Comparison of ENCODE assay signal across 20 cellular contexts in the genomic region with DNA sequence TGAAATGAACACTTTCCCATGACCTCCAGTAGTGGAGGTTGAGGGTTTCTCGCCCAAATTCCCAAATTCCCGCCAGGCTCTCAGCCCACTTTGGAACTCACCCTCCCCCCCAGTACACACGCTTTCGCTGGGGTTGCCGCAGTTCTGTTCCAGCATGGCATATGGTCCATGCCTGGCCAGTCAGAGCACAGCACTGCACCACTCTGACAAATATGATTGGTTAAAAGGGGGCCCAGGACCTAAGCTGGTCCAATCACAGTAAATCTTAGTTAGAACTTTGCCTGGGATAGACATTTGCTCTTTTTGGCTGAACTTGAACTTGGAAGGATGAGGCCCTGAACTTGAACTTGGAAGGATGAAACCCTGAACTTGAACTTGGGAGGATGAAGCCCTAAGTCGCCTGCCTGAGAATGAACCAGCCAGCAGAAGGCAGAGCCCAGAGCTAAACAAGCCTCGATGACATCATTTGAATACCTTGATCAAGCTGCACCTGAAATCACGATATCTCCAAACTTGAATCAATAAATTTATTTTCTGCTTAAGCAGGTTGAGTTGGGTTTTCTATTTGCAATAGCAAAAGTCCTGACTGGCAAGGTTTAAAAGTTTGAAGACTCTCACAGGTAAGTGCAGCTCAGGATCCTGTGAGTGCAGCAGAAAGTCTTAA. TPM values are rescaled to one million over a fixed set of nuclear protein-coding genes. Genes with fewer than 3 reads are reported as not detected.
A peak's percentile ranks its signal among the peaks of the same experiment; 100 is the strongest.
DNase-seq lines count a peak whose midpoint lies in the region; ATAC-seq, FAIRE-seq and TF ChIP-seq lines count a peak whose summit lies in the region.
"Had no signal": no experiment of that assay in that cellular context is flagged by ENCODE, and none has a peak within 500 bp of the region (broad histone marks: within the 10 kb centered on the region; RNA-seq: fewer than 3 reads in every experiment).

No MANE protein-coding gene starts in this region.

- H3K9me3 ChIP-seq in OCI-LY3 (ENCODE audit: insufficient read depth, low read length) (peaks cover 10% of the 10 kb centered on the region; the same call in 1 of the 2 replicates), GM12878 (replicated peaks; ENCODE audit: control insufficient read depth, insufficient read depth, low read length) (peaks cover 4% of the 10 kb centered on the region; the same call in 2 of the 3 replicates)

- H3K9ac ChIP-seq in OCI-LY3 (ENCODE audit: low read length): peak overlapping the region; percentile 46; the same call in 1 of the 2 replicates
- H3K9ac ChIP-seq in GM12878 (ENCODE audit: control insufficient read depth, insufficient read depth, low read length): no peak overlapping the region
- H3K9ac ChIP-seq: parathyroid adenoma had no signal

- H3K4me2 ChIP-seq in OCI-LY3 (ENCODE audit: low read length) (0 out of 2 replicates have a peak overlapping the region, but pooled peaks have one; percentile 46), GM12878 (ENCODE audit: control insufficient read depth, insufficient read depth) (no peak overlapping the region)

- H3K4me3 Mint-ChIP-seq in activated T-cell treated with anti-CD3 and anti-CD28 coated beads, Interleukin-2, amount 50 U/mL, for 72 hours: peak overlapping the region in 1 of 2 donors; percentile 70
- H3K4me3 Mint-ChIP-seq in progenitor cell of endocrine pancreas (ENCODE audit: low read depth): no peak overlapping the region

- POLR2A ChIA-PET in GM12878 (lab: Charles Lee): interaction anchor here (0.7 to 11.6 kb wide), 4 partner anchors 9 to 24 kb away, joined by 3 to 246 read pairs (median 5); partner anchors contain the start of gene RAC2

- BruUV-seq in GM12878 (replicated peaks; lab: Mats Ljungman, UMichigan): no TSS peak

- CTCF ChIA-PET in GM12878 (lab: Yijun Ruan, JAX): interaction anchor here (1.1 to 4.9 kb wide), 9 partner anchors 9 to 85 kb away, joined by 4 to 66 read pairs (median 6); no protein-coding TSS in a partner anchor

- H3K36me3 ChIP-seq in OCI-LY3 (replicated peaks; ENCODE audit: low read depth, low read length) (peaks cover 81% of the 10 kb centered on the region), GM12878 (ENCODE audit: control insufficient read depth in 2 of 2, insufficient read depth in 2 of 2, low read length in 1 of 2) (peaks cover 24 to 39% of the 10 kb centered on the region in 2 experiments)

- H3K27ac ChIP-seq in OCI-LY3 (ENCODE audit: low read length): peak overlapping the region; percentile 97
- peak overlapping the region; percentile 80 for H3K27ac ChIP-seq in GM12878 (ENCODE audit: control insufficient read depth, insufficient read depth)
- H3K27ac ChIP-seq in foreskin keratinocyte: no peak overlapping the region
- H3K27ac ChIP-seq: parathyroid adenoma had no signal

- no peak for TF ChIP-seq RAD21 in GM12878 (IDR thresholded peaks at IDR 0.05; ENCODE audit: insufficient read depth, low read depth, low read length)

- no peak for TF ChIP-seq POLR2A in GM12878 (IDR thresholded peaks at IDR 0.05; ENCODE audit: low read depth, low read length)

- TF ChIP-seq CTCF in OCI-LY3 (IDR thresholded peaks at IDR 0.05; ENCODE audit: low read depth, low read length) (no peak), GM12878 (IDR thresholded peaks at IDR 0.05 in 2 of 3, conservative IDR thresholded peaks at IDR 0.05 in 1 of 3; ENCODE audit: control insufficient read depth in 2 of 3, extremely low read depth in 1 of 3, insufficient read depth in 1 of 3, low read depth in 3 of 3, low read length in 3 of 3) (no peak), progenitor cell of endocrine pancreas (IDR thresholded peaks at IDR 0.05; ENCODE audit: unreplicated experiment) (no peak), foreskin keratinocyte (conservative IDR thresholded peaks at IDR 0.05) (no peak)

- DNase-seq in activated T-cell treated with anti-CD3 and anti-CD28 coated beads, Interleukin-2, amount 50 U/mL, for 72 hours: no peak
- DNase-seq in activated T-cell treated with anti-CD3 and anti-CD28 coated beads, Interleukin-2, amount 50 U/mL, for 1 hour: no peak
- DNase-seq in GM12878 (ENCODE audit: low read depth, low spot score): no peak
- DNase-seq in progenitor cell of endocrine pancreas (ENCODE audit: low spot score, unreplicated experiment): no peak
- DNase-seq in T-helper 9 cell: no peak
- DNase-seq in foreskin keratinocyte: no peak
- DNase-seq: activated CD4-positive, alpha-beta T cell treated with anti-CD3 and anti-CD28 coated beads for 4 hours; activated effector memory CD4-positive, alpha-beta T cell treated with anti-CD3 and anti-CD28 coated beads, Interleukin-2, amount 50 U/mL, for 16 hours; effector CD4-positive, alpha-beta T cell; MV-4-11; NCI-H2081 treated with DMSO at 0.1 percent for 48 hours; RPMI8226; stimulated activated naive CD4-positive, alpha-beta T cell treated with Interleukin-2 at 50 U/mL for 16 hours had no signal

- H3K27me3 ChIP-seq in OCI-LY3 (ENCODE audit: low read depth, low read length) (no peaks in the 10 kb centered on the region), GM12878 (replicated peaks in 1 of 2; ENCODE audit: control insufficient read depth in 2 of 2, insufficient read depth in 2 of 2, low read length in 1 of 2) (no peaks in the 10 kb centered on the region), foreskin keratinocyte (no peaks in the 10 kb centered on the region)

- H2AFZ ChIP-seq in OCI-LY3 (ENCODE audit: low read depth, low read length) (no peak overlapping the region), GM12878 (ENCODE audit: control insufficient read depth, low read depth, low read length) (no peak overlapping the region)
- H2AFZ ChIP-seq: parathyroid adenoma had no signal

- FAIRE-seq in GM12878 (lab: Jason Lieb, UNC): no peak
- FAIRE-seq: H54 had no signal

- H3K9me3 Mint-ChIP-seq in activated T-cell treated with anti-CD3 and anti-CD28 coated beads, Interleukin-2, amount 50 U/mL, for 72 hours: peaks cover 4 to 11% of the 10 kb centered on the region in 2 donors
- no peaks in the 10 kb centered on the region for H3K9me3 Mint-ChIP-seq in progenitor cell of endocrine pancreas (ENCODE audit: low read depth)

- H3K4me1 ChIP-seq in OCI-LY3 (ENCODE audit: low read length): peaks cover 90% of the 10 kb centered on the region
- peaks cover 66% of the 10 kb centered on the region for H3K4me1 ChIP-seq in GM12878 (ENCODE audit: control insufficient read depth, insufficient read depth, low read length)
- H3K4me1 ChIP-seq in foreskin keratinocyte: peaks cover 17% of the 10 kb centered on the region
- H3K4me1 ChIP-seq: parathyroid adenoma had no signal

- H3K4me1 Mint-ChIP-seq in activated T-cell treated with anti-CD3 and anti-CD28 coated beads, Interleukin-2, amount 50 U/mL, for 72 hours (ENCODE audit: low read depth): peaks cover 93% of the 10 kb centered on the region
- H3K4me1 Mint-ChIP-seq in progenitor cell of endocrine pancreas (ENCODE audit: low read depth): no peaks in the 10 kb centered on the region

- no peaks in the 10 kb centered on the region for H3K27me3 Mint-ChIP-seq in activated T-cell treated with anti-CD3 and anti-CD28 coated beads, Interleukin-2, amount 50 U/mL, for 72 hours (ENCODE audit: low read depth)
- peaks cover 6% of the 10 kb centered on the region for H3K27me3 Mint-ChIP-seq in progenitor cell of endocrine pancreas

- ATAC-seq in activated T-cell treated with anti-CD3 and anti-CD28 coated beads, Interleukin-2, amount 50 U/mL, for 72 hours (replicated peaks in 1 of 2): no peak
- ATAC-seq in GM12878 (peak; percentile 22; the same call in 1 of the 3 replicates), foreskin keratinocyte (no peak), GM18502 (IDR thresholded peaks at IDR 0.05; ENCODE audit: poor library complexity, unreplicated experiment) (no peak)

- intact Hi-C loops in GM12878 (cut with micrococcal nuclease; ENCODE audit: unreplicated experiment): loop anchor here (2.0 kb wide), 2 partner anchors 20 to 36 kb away; partner anchors contain the start of gene RAC2

- in situ Hi-C loops in GM12878 (cut with MboI): loop anchor here (25.0 kb wide), 1 partner anchor 1838 kb away; the partner anchor contains the start of gene HMOX1

- peak overlapping the region; percentile 81 for H3K27ac Mint-ChIP-seq in activated T-cell treated with anti-CD3 and anti-CD28 coated beads, Interleukin-2, amount 50 U/mL, for 72 hours
- peak overlapping the region; percentile 34 for H3K27ac Mint-ChIP-seq in progenitor cell of endocrine pancreas

- RAD21 ChIA-PET in GM12878 (lab: Charles Lee; ENCODE audit: unreplicated experiment): interaction anchor here (1.0 to 11.8 kb wide), 6 partner anchors 17 to 89 kb away, joined by 3 to 196 read pairs (median 7); partner anchors contain the start of gene RAC2

- SMC1A ChIA-PET in GM12878 (lab: Charles Lee; ENCODE audit: uncharacterized antibody, unreplicated experiment): interaction anchor here (2.3 to 5.8 kb wide), 3 partner anchors 18 to 35 kb away, joined by 12 to 87 read pairs (median 56); partner anchors contain the start of gene RAC2

- H4K20me1 ChIP-seq in OCI-LY3 (ENCODE audit: insufficient read depth, low read length): peaks cover 8% of the 10 kb centered on the region; the same call in 1 of the 2 replicates
- H4K20me1 ChIP-seq in GM12878 (ENCODE audit: control insufficient read depth, insufficient read depth): no peaks in the 10 kb centered on the region

- no peak for TF ChIP-seq EP300 in GM12878 (IDR thresholded peaks at IDR 0.05; ENCODE audit: borderline replicate concordance in 1 of 2, control insufficient read depth in 1 of 2, low read depth in 2 of 2, low read length in 2 of 2)

- peaks cover 33 to 56% of the 10 kb centered on the region in 2 donors for H3K36me3 Mint-ChIP-seq in activated T-cell treated with anti-CD3 and anti-CD28 coated beads, Interleukin-2, amount 50 U/mL, for 72 hours (ENCODE audit: insufficient read depth in 2 of 2)
- H3K36me3 Mint-ChIP-seq in progenitor cell of endocrine pancreas (ENCODE audit: insufficient read depth): no peaks in the 10 kb centered on the region

- peaks cover 61% of the 10 kb centered on the region for H3K79me2 ChIP-seq in OCI-LY3 (ENCODE audit: low read length)
- peaks cover 40% of the 10 kb centered on the region for H3K79me2 ChIP-seq in GM12878 (ENCODE audit: control insufficient read depth, insufficient read depth, low read length)
- H3K79me2 ChIP-seq: parathyroid adenoma had no signal

- H3K4me3 ChIP-seq in OCI-LY3 (ENCODE audit: low read length) (no peak overlapping the region), GM12878 (no peak overlapping the region)
- H3K4me3 ChIP-seq: skin epidermis had no signal

- 57% methylated on average over 8 of the region's 8 CpGs for WGBS in GM12878 (ENCODE audit: insufficient coverage, insufficient replicate concordance, low lambda C conversion rate, missing lambda C conversion rate)

RNA-seq across cellular contexts. Expression of gene SSTR3, which starts 12.6 kb away (rescaled TPM):
- total RNA-seq in activated T-cell treated with anti-CD3 and anti-CD28 coated beads, Interleukin-2, amount 50 U/mL, for 72 hours: 10 to 100 TPM in 1 of 2 donors, 1 to 10 TPM in 1; 10.0 to 14.6 TPM
- total RNA-seq in GM12878 (2013; cell fraction: nucleolus; rRNA removed): 12.3 and 12.5 TPM in 2 replicates
- total RNA-seq in GM12878 (2014; rRNA removed): 3.6 and 4.5 TPM in 2 replicates
- total RNA-seq in GM12878 (2014; rRNA removed; fragmentation: Illumina TruSeq; extraction: Trizol): 2.5 and 2.8 TPM in 2 replicates
- 4.5 TPM in 2 replicates for total RNA-seq in GM12878 (2021)
- polyA plus RNA-seq in GM12878 (2011; ENCODE audit: low read depth): 2.6 TPM
- 3.6 and 4.3 TPM in 2 replicates for polyA plus RNA-seq in GM12878 (2011; rRNA removed)
- polyA plus RNA-seq in GM12878 (2011; cell fraction: cytosol; rRNA removed): 4.7 and 5.3 TPM in 2 replicates
- polyA plus RNA-seq in GM12878 (2011; cell fraction: nucleus; rRNA removed): 10.9 and 11.1 TPM in 2 replicates
- 5.5 and 6.9 TPM in 2 replicates for polyA plus RNA-seq in GM12878 (2012)
- 1.6 and 2.3 TPM in 2 replicates for polyA plus RNA-seq in GM12878 (2014; fragmentation: Illumina TruSeq; extraction: Trizol)
- under 1 TPM; 0.03 to 0.46 TPM for polyA plus RNA-seq in GM12878 (2014; fragmentation: Nextera tagmentation; extraction: Ambion mirVana)
- polyA plus RNA-seq in GM12878 (2014; rRNA removed): 4.0 and 4.3 TPM in 2 replicates
- 1 to 10 TPM in 1 of 2 experiments, under 1 TPM in 1; 0.74 to 1.2 TPM for polyA plus RNA-seq in GM12878 (2016; fragmentation: Nextera tagmentation; extraction: Ambion mirVana)
- polyA minus RNA-seq in GM12878 (2011; rRNA and poly(A)+ RNA removed): 6.1 and 11.3 TPM in 2 replicates
- polyA minus RNA-seq in GM12878 (2011; cell fraction: cytosol; rRNA and poly(A)+ RNA removed): 2.7 and 3.5 TPM in 2 replicates
- 3.1 and 4.2 TPM in 2 replicates for polyA minus RNA-seq in GM12878 (2011; cell fraction: nucleus; rRNA and poly(A)+ RNA removed)
- 1.3 and 1.9 TPM in 2 replicates for total RNA-seq in progenitor cell of endocrine pancreas
- not detected in 2 replicates for total RNA-seq in foreskin keratinocyte
- not detected in 2 replicates for polyA plus RNA-seq in foreskin keratinocyte
- total RNA-seq: G401, kidney epithelial cell had no signal

RNA-seq across cellular contexts. Expression of gene RAC2, which starts 19.2 kb away (rescaled TPM):
- total RNA-seq in activated T-cell treated with anti-CD3 and anti-CD28 coated beads, Interleukin-2, amount 50 U/mL, for 72 hours: 100 to 1,000 TPM; 620 to 681 TPM
- total RNA-seq in GM12878 (2013; cell fraction: nucleolus; rRNA removed): 143 and 150 TPM in 2 replicates
- total RNA-seq in GM12878 (2014; rRNA removed) (251 and 282 TPM in 2 replicates), GM12878 (2014; rRNA removed; fragmentation: Illumina TruSeq; extraction: Trizol) (135 and 149 TPM in 2 replicates), GM12878 (2021) (382 and 386 TPM in 2 replicates), progenitor cell of endocrine pancreas (1.7 and 1.9 TPM in 2 replicates), foreskin keratinocyte (75.9 and 77.0 TPM in 2 replicates)
- 314 TPM for polyA plus RNA-seq in GM12878 (2011; ENCODE audit: low read depth)
- polyA plus RNA-seq in GM12878 (2011; rRNA removed) (84.4 and 296 TPM in 2 replicates), GM12878 (2014; fragmentation: Illumina TruSeq; extraction: Trizol) (166 and 339 TPM in 2 replicates), GM12878 (2014; fragmentation: Nextera tagmentation; extraction: Ambion mirVana) (100 to 1,000 TPM; 102 to 108 TPM), GM12878 (2014; rRNA removed) (313 and 369 TPM in 2 replicates), GM12878 (2016; fragmentation: Nextera tagmentation; extraction: Ambion mirVana) (100 to 1,000 TPM; 320 to 330 TPM), foreskin keratinocyte (116 and 117 TPM in 2 replicates)
- 317 and 416 TPM in 2 replicates for polyA plus RNA-seq in GM12878 (2011; cell fraction: cytosol; rRNA removed)
- polyA plus RNA-seq in GM12878 (2011; cell fraction: nucleus; rRNA removed): 561 and 566 TPM in 2 replicates
- 512 and 607 TPM in 2 replicates for polyA plus RNA-seq in GM12878 (2012)
- 200 and 233 TPM in 2 replicates for polyA minus RNA-seq in GM12878 (2011; rRNA and poly(A)+ RNA removed)
- polyA minus RNA-seq in GM12878 (2011; cell fraction: cytosol; rRNA and poly(A)+ RNA removed): 155 and 158 TPM in 2 replicates
- 185 and 303 TPM in 2 replicates for polyA minus RNA-seq in GM12878 (2011; cell fraction: nucleus; rRNA and poly(A)+ RNA removed)
- total RNA-seq: G401 had no signal

RNA-seq across cellular contexts. Expression of gene C1QTNF6, which starts 36.8 kb away (rescaled TPM):
- 10 to 100 TPM; 22.7 to 30.0 TPM for total RNA-seq in activated T-cell treated with anti-CD3 and anti-CD28 coated beads, Interleukin-2, amount 50 U/mL, for 72 hours
- 23.7 and 26.2 TPM in 2 replicates for total RNA-seq in GM12878 (2013; cell fraction: nucleolus; rRNA removed)
- total RNA-seq in GM12878 (2014; rRNA removed) (1.1 and 1.3 TPM in 2 replicates), GM12878 (2014; rRNA removed; fragmentation: Illumina TruSeq; extraction: Trizol) (1.6 and 1.7 TPM in 2 replicates), GM12878 (2021) (2.1 and 2.4 TPM in 2 replicates), progenitor cell of endocrine pancreas (13.8 and 14.5 TPM in 2 replicates), foreskin keratinocyte (11.3 and 12.6 TPM in 2 replicates)
- polyA plus RNA-seq in GM12878 (2011; ENCODE audit: low read depth): 2.3 TPM
- polyA plus RNA-seq in GM12878 (2011; rRNA removed) (3.9 and 4.1 TPM in 2 replicates), GM12878 (2014; fragmentation: Illumina TruSeq; extraction: Trizol) (1.1 and 1.5 TPM in 2 replicates), GM12878 (2014; fragmentation: Nextera tagmentation; extraction: Ambion mirVana) (under 1 TPM; 0.16 to 0.18 TPM), GM12878 (2014; rRNA removed) (2.5 and 2.7 TPM in 2 replicates), GM12878 (2016; fragmentation: Nextera tagmentation; extraction: Ambion mirVana) (1 to 10 TPM in 1 of 2 experiments, under 1 TPM in 1; 0.99 to 1.1 TPM), foreskin keratinocyte (14.9 and 17.3 TPM in 2 replicates)
- 4.7 and 5.2 TPM in 2 replicates for polyA plus RNA-seq in GM12878 (2011; cell fraction: cytosol; rRNA removed)
- polyA plus RNA-seq in GM12878 (2011; cell fraction: nucleus; rRNA removed): 23.6 and 35.1 TPM in 2 replicates
- 3.4 and 3.7 TPM in 2 replicates for polyA plus RNA-seq in GM12878 (2012)
- polyA minus RNA-seq in GM12878 (2011; rRNA and poly(A)+ RNA removed): 5.9 and 8.9 TPM in 2 replicates
- 2.8 and 4.1 TPM in 2 replicates for polyA minus RNA-seq in GM12878 (2011; cell fraction: cytosol; rRNA and poly(A)+ RNA removed)
- polyA minus RNA-seq in GM12878 (2011; cell fraction: nucleus; rRNA and poly(A)+ RNA removed): 14.0 and 16.0 TPM in 2 replicates

RNA-seq across cellular contexts. Expression of gene CYTH4, which starts 57.4 kb away (rescaled TPM):
- 10 to 100 TPM; 71.9 to 87.5 TPM for total RNA-seq in activated T-cell treated with anti-CD3 and anti-CD28 coated beads, Interleukin-2, amount 50 U/mL, for 72 hours
- 94.2 and 114 TPM in 2 replicates for total RNA-seq in GM12878 (2013; cell fraction: nucleolus; rRNA removed)
- 23.2 TPM in 2 replicates for total RNA-seq in GM12878 (2014; rRNA removed)
- 17.2 and 18.3 TPM in 2 replicates for total RNA-seq in GM12878 (2014; rRNA removed; fragmentation: Illumina TruSeq; extraction: Trizol)
- 25.8 and 26.0 TPM in 2 replicates for total RNA-seq in GM12878 (2021)
- polyA plus RNA-seq in GM12878 (2011; ENCODE audit: low read depth): 7.0 TPM
- 19.4 and 24.1 TPM in 2 replicates for polyA plus RNA-seq in GM12878 (2011; rRNA removed)
- polyA plus RNA-seq in GM12878 (2011; cell fraction: cytosol; rRNA removed): 22.7 and 30.1 TPM in 2 replicates
- polyA plus RNA-seq in GM12878 (2011; cell fraction: nucleus; rRNA removed): 148 and 167 TPM in 2 replicates
- polyA plus RNA-seq in GM12878 (2012): 15.7 and 21.2 TPM in 2 replicates
- 9.1 and 16.6 TPM in 2 replicates for polyA plus RNA-seq in GM12878 (2014; fragmentation: Illumina TruSeq; extraction: Trizol)
- polyA plus RNA-seq in GM12878 (2014; fragmentation: Nextera tagmentation; extraction: Ambion mirVana): 1 to 10 TPM; 1.5 to 1.8 TPM
- polyA plus RNA-seq in GM12878 (2014; rRNA removed): 23.6 and 27.3 TPM in 2 replicates
- 10 to 100 TPM; 12.4 TPM for polyA plus RNA-seq in GM12878 (2016; fragmentation: Nextera tagmentation; extraction: Ambion mirVana)
- 14.9 and 23.6 TPM in 2 replicates for polyA minus RNA-seq in GM12878 (2011; rRNA and poly(A)+ RNA removed)
- 5.5 and 6.7 TPM in 2 replicates for polyA minus RNA-seq in GM12878 (2011; cell fraction: cytosol; rRNA and poly(A)+ RNA removed)
- polyA minus RNA-seq in GM12878 (2011; cell fraction: nucleus; rRNA and poly(A)+ RNA removed): 23.1 and 31.4 TPM in 2 replicates
- not detected in 2 replicates for total RNA-seq in progenitor cell of endocrine pancreas
- total RNA-seq in foreskin keratinocyte: 0.04 and 0.17 TPM in 2 replicates
- polyA plus RNA-seq in foreskin keratinocyte: 0.03 TPM in 1 of 2 replicates, not detected in the other
- total RNA-seq: G401, kidney epithelial cell had no signal

Comparison
In these comparisons a context has a peak if more than half of its experiments do, and no peak if none do; other contexts are left out.
1. RNA of gene RAC2, which starts 19.2 kb away (total RNA-seq): 620 to 681 TPM in activated T-cell treated with anti-CD3 and anti-CD28 coated beads, Interleukin-2, amount 50 U/mL, for 72 hours, 135 to 386 TPM in GM12878 and 75.9 to 77.0 TPM in foreskin keratinocyte; 1.7 to 1.9 TPM in progenitor cell of endocrine pancreas; every median in the first group is over 10 times any median in the second.